8 cellular contexts compared by ENCODE assay signal in the genomic region with DNA sequence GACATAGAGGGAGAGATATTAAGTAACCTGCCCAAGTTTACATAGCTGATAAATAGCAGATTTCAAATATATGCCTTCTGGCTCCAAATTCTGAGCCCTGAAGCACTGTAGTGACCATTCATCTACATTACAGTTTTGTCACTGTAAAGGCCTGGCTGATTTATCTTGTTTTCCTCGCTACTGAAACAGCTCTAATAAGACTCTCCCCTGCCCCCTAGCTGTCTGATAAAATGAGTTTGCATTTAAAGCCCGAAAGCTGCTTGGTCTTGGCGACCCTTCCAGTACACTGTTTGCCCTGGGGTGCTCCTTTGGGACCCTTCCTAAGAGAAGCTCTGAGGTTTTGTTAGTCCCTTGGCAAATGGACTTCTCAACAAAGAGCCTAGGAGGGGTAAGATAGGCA. TPM values are rescaled to one million over a fixed set of nuclear protein-coding genes. Genes with fewer than 3 reads are reported as not detected.
DNase-seq lines count a peak whose midpoint lies in the region; ATAC-seq, FAIRE-seq and TF ChIP-seq lines count a peak whose summit lies in the region.

No MANE protein-coding gene starts in this region.

- TF ChIP-seq RAD21 in A549 (conservative IDR thresholded peaks at IDR 0.05 in 1 of 2, IDR thresholded peaks at IDR 0.05 in 1 of 2) = peak; percentile 44 to 46; a peak in 4 of 5 replicates

- POLR2A ChIA-PET in A549 (lab: Yijun Ruan, JAX) = no interaction called here

- H3K4me2 ChIP-seq in A549 = no peak overlapping the region

- FAIRE-seq in A549 (lab: Jason Lieb, UNC) = no peak

- no peaks in the 10 kb centered on the region for H3K9me3 ChIP-seq in A549

- no peaks in the 10 kb centered on the region for H3K36me3 Mint-ChIP-seq in glutamatergic neuron (ENCODE audit: unreplicated experiment)
- H3K36me3 Mint-ChIP-seq in activated naive CD4-positive, alpha-beta T cell treated with anti-CD3 and anti-CD28 coated beads for 36 hours (ENCODE audit: low read depth) = no peaks in the 10 kb centered on the region

- CTCF ChIA-PET in A549 (lab: Yijun Ruan, JAX) = interaction anchor here (0.7 to 1.2 kb wide), 7 partner anchors 11 to 604 kb away, joined by 3 to 5 read pairs (median 3); no protein-coding TSS in a partner anchor
- CTCF ChIA-PET in activated naive CD4-positive, alpha-beta T cell treated with anti-CD3 and anti-CD28 coated beads for 36 hours (lab: Charles Lee) = interaction anchor here (0.6 to 1.3 kb wide), 2 partner anchors 67 to 568 kb away, joined by 3 read pairs; no protein-coding TSS in a partner anchor

- no peak overlapping the region for H3K27ac ChIP-seq in A549

- H3K27me3 Mint-ChIP-seq in glutamatergic neuron (ENCODE audit: unreplicated experiment) = peaks cover 1% of the 10 kb centered on the region
- peaks cover 16% of the 10 kb centered on the region for H3K27me3 Mint-ChIP-seq in activated naive CD4-positive, alpha-beta T cell treated with anti-CD3 and anti-CD28 coated beads for 36 hours (ENCODE audit: low read depth)

- H3K4me1 Mint-ChIP-seq in glutamatergic neuron (ENCODE audit: low read depth, unreplicated experiment) = peaks cover 17% of the 10 kb centered on the region
- no peaks in the 10 kb centered on the region for H3K4me1 Mint-ChIP-seq in activated naive CD4-positive, alpha-beta T cell treated with anti-CD3 and anti-CD28 coated beads for 36 hours (ENCODE audit: low read depth)

- in situ Hi-C loops in GM13976 (cut with MboI; ENCODE audit: low sequenced_read_pairs, unreplicated experiment) = no loop called here

- H3K27ac Mint-ChIP-seq in glutamatergic neuron (ENCODE audit: unreplicated experiment) = no peak overlapping the region
- H3K27ac Mint-ChIP-seq in activated naive CD4-positive, alpha-beta T cell treated with anti-CD3 and anti-CD28 coated beads for 36 hours = no peak overlapping the region

- TF ChIP-seq CTCF in A549 (IDR thresholded peaks at IDR 0.05) = peak; percentile 43
- TF ChIP-seq CTCF in GM13976 (IDR thresholded peaks at IDR 0.05; ENCODE audit: borderline replicate concordance, control extremely low read depth, extremely low read depth, insufficient read depth, missing control alignments) = no peak
- peak; percentile 19 for TF ChIP-seq CTCF in glutamatergic neuron (IDR thresholded peaks at IDR 0.05; ENCODE audit: partially characterized antibody, unreplicated experiment)

- H3K4me1 ChIP-seq in A549 = no peaks in the 10 kb centered on the region

- H3K4me3 Mint-ChIP-seq in glutamatergic neuron (ENCODE audit: unreplicated experiment) = no peak overlapping the region
- no peak overlapping the region for H3K4me3 Mint-ChIP-seq in activated naive CD4-positive, alpha-beta T cell treated with anti-CD3 and anti-CD28 coated beads for 36 hours

- 2% methylated on average over 3 of the region's 3 CpGs for WGBS in A549 (ENCODE audit: missing lambda C conversion rate)

- DNase-seq in A549 (ENCODE audit: low read depth in 1 of 2, low spot score in 1 of 2) (peak in 1 of 2 experiments; percentile 28), GM13976 (ENCODE audit: low spot score) (peak; percentile 15), RPMI8226 (peak; percentile 23), glutamatergic neuron (no peak), NCI-H2081 (lab: John Stamatoyannopoulos, UW) (no peak), HK-2 (ENCODE audit: unreplicated experiment) (no peak), NCI-H2171 (lab: John Stamatoyannopoulos, UW) (no peak)
- DNase-seq in activated naive CD4-positive, alpha-beta T cell treated with anti-CD3 and anti-CD28 coated beads for 36 hours = no peak

- peak; percentile 68 to 75; a peak in 4 of 6 replicates for ATAC-seq in A549

- peaks cover 5% of the 10 kb centered on the region for H3K9me3 Mint-ChIP-seq in glutamatergic neuron (ENCODE audit: unreplicated experiment)
- no peaks in the 10 kb centered on the region for H3K9me3 Mint-ChIP-seq in activated naive CD4-positive, alpha-beta T cell treated with anti-CD3 and anti-CD28 coated beads for 36 hours

- TF ChIP-seq POLR2A in A549 (IDR thresholded peaks at IDR 0.05; ENCODE audit: low read length) = no peak

- no peak overlapping the region for H3K4me3 ChIP-seq in A549

- TF ChIP-seq EP300 in A549 (IDR thresholded peaks at IDR 0.05) = no peak

- intact Hi-C loops in activated naive CD4-positive, alpha-beta T cell treated with anti-CD3 and anti-CD28 coated beads for 36 hours (cut with micrococcal nuclease) = loop anchor here (5.0 to 10.0 kb wide), 2 partner anchors 569 to 612 kb away; no protein-coding TSS in a partner anchor

TF ChIP-seq in A549, 52 proteins besides CTCF, POLR2A, EP300 and RAD21:
- TF ChIP-seq HMGXB4 (CRISPR knock-in tag; IDR thresholded peaks at IDR 0.05; ENCODE audit: borderline replicate concordance) (no peak), SMC3 (IDR thresholded peaks at IDR 0.05) (peak; percentile 38; the same call in 2 of the 3 replicates)

RNA-seq across cellular contexts. Expression of gene RAB11FIP2, which starts 59.7 kb away (rescaled TPM):
- polyA plus RNA-seq in A549 (2011; rRNA removed) (21.7 and 29.3 TPM in 2 replicates), A549 (2017; fragmentation: RNase III; extraction: RNeasy Plus Mini Kit Qiagen cat#74134 plus additional on column Dnase treatment) (10.0 to 11.2 TPM (median 11.1 TPM) in 3 replicates)
- polyA plus RNA-seq in A549 (2012; cell fraction: cytosol; rRNA removed) = 3.3 and 4.3 TPM in 2 replicates
- polyA plus RNA-seq in A549 (2012; cell fraction: nucleus; rRNA removed) = 1.6 and 2.8 TPM in 2 replicates
- polyA minus RNA-seq in A549 (2011; rRNA and poly(A)+ RNA removed) = 6.3 and 8.9 TPM in 2 replicates
- total RNA-seq in glutamatergic neuron (ENCODE audit: unreplicated experiment) = 21.8 TPM
- 10 to 100 TPM in 1 of 2 experiments, 1 to 10 TPM in 1; 9.9 to 11.6 TPM for total RNA-seq in activated naive CD4-positive, alpha-beta T cell treated with anti-CD3 and anti-CD28 coated beads for 36 hours

Comparison
In these comparisons a context has a peak if more than half of its experiments do, and no peak if none do; other contexts are left out.
1. DNase-seq: peak in GM13976 (single experiment) and RPMI8226 (single experiment); none in glutamatergic neuron (single experiment), NCI-H2081 (0 of 2), HK-2 (single experiment), NCI-H2171 (single experiment) and activated naive CD4-positive, alpha-beta T cell treated with anti-CD3 and anti-CD28 coated beads for 36 hours (single experiment).